10 cellular contexts compared by ENCODE assay signal in genomic region chr18:22165049-22165602, GRCh38. TPM values are rescaled to one million over a fixed set of nuclear protein-coding genes. Genes with fewer than 3 reads are reported as not detected.
A peak's percentile ranks its signal among the peaks of the same experiment; 100 is the strongest.
DNase-seq lines count a peak whose midpoint lies in the region; ATAC-seq, FAIRE-seq and TF ChIP-seq lines count a peak whose summit lies in the region.
"Had no signal": no experiment of that assay in that cellular context is flagged by ENCODE, and none has a peak within 500 bp of the region (broad histone marks: within the 10 kb centered on the region; RNA-seq: fewer than 3 reads in every experiment).

No MANE protein-coding gene starts in this region.

- H3K4me2 ChIP-seq in GM12878 (ENCODE audit: control insufficient read depth, insufficient read depth) = no peak overlapping the region

- no peak overlapping the region for H3K27ac ChIP-seq in HUES64 (ENCODE audit: low read depth, low read length)
- H3K27ac ChIP-seq in GM12878 (ENCODE audit: control insufficient read depth, insufficient read depth) = no peak overlapping the region

- H3K9me3 ChIP-seq in HUES64 (ENCODE audit: insufficient read depth, low read depth, low read length) = no peaks in the 10 kb centered on the region
- no peaks in the 10 kb centered on the region; the same call in 2 of the 3 replicates for H3K9me3 ChIP-seq in GM12878 (replicated peaks; ENCODE audit: control insufficient read depth, insufficient read depth, low read length)

- no peak overlapping the region for H2AFZ ChIP-seq in GM12878 (ENCODE audit: control insufficient read depth, low read depth, low read length)

- TF ChIP-seq POLR2A in GM12878 (IDR thresholded peaks at IDR 0.05; ENCODE audit: low read depth, low read length) = no peak

- no peaks in the 10 kb centered on the region for H3K36me3 ChIP-seq in HUES64 (ENCODE audit: insufficient read depth, low read length)
- H3K36me3 ChIP-seq in GM12878 (ENCODE audit: control insufficient read depth in 2 of 2, insufficient read depth in 2 of 2, low read length in 1 of 2) = no peaks in the 10 kb centered on the region

- POLR2A ChIA-PET in GM12878 (lab: Charles Lee) = no interaction called here

- BruUV-seq in GM12878 (replicated peaks; lab: Mats Ljungman, UMichigan) = no TSS peak

- in situ Hi-C loops in GM12878 (cut with MboI) = no loop called here

- H3K4me1 ChIP-seq in HUES64 (ENCODE audit: insufficient read depth, low read length) (peaks cover 5% of the 10 kb centered on the region; the same call in 1 of the 2 replicates), GM12878 (ENCODE audit: control insufficient read depth, insufficient read depth, low read length) (no peaks in the 10 kb centered on the region)

- DNase-seq in GM12878 (ENCODE audit: low read depth, low spot score) (no peak), left kidney (ENCODE audit: low read depth, low spot score) (peak; percentile 59), retina (peak; percentile 76), NCI-H1048 (lab: John Stamatoyannopoulos, UW) (no peak), COLO829 (ENCODE audit: low spot score) (no peak), SKM-1 treated with dmso at 0.1 percent for 144 hours (lab: John Stamatoyannopoulos, UW; ENCODE audit: unreplicated experiment) (no peak)
- DNase-seq: COR-L47, KG1 had no signal

- H3K79me2 ChIP-seq in GM12878 (ENCODE audit: control insufficient read depth, insufficient read depth, low read length) = no peaks in the 10 kb centered on the region

- under 1% methylated on average over 50 of the region's 50 CpGs for WGBS in HUES64
- WGBS in GM12878 (ENCODE audit: insufficient coverage, insufficient replicate concordance, low lambda C conversion rate, missing lambda C conversion rate) = 47% methylated on average over 50 of the region's 50 CpGs

- H3K27me3 ChIP-seq in HUES64 (ENCODE audit: insufficient read depth, low read length) = peaks cover 99% of the 10 kb centered on the region
- H3K27me3 ChIP-seq in GM12878 (replicated peaks in 1 of 2; ENCODE audit: control insufficient read depth in 2 of 2, insufficient read depth in 2 of 2, low read length in 1 of 2) = peaks cover 6 to 19% of the 10 kb centered on the region in 2 experiments; a peak in 3 of 4 replicates

- no peak for TF ChIP-seq CTCF in GM12878 (IDR thresholded peaks at IDR 0.05 in 2 of 3, conservative IDR thresholded peaks at IDR 0.05 in 1 of 3; ENCODE audit: control insufficient read depth in 2 of 3, extremely low read depth in 1 of 3, insufficient read depth in 1 of 3, low read depth in 3 of 3, low read length in 3 of 3)

- no peaks in the 10 kb centered on the region for H4K20me1 ChIP-seq in GM12878 (ENCODE audit: control insufficient read depth, insufficient read depth)

- no peak for TF ChIP-seq RAD21 in GM12878 (IDR thresholded peaks at IDR 0.05; ENCODE audit: insufficient read depth, low read depth, low read length)

- peak overlapping the region; percentile 48 for H3K4me3 ChIP-seq in HUES64 (ENCODE audit: low read length)
- no peak overlapping the region for H3K4me3 ChIP-seq in GM12878

- intact Hi-C loops in GM12878 (cut with micrococcal nuclease; ENCODE audit: unreplicated experiment) = no loop called here

- ATAC-seq in GM12878 = no peak
- ATAC-seq: activated CD4-positive, CD25-positive, alpha-beta regulatory T cell treated with anti-CD3 and anti-CD28 coated beads, Interleukin-2, amount 50 U/mL, for 24 hours had no signal

- RAD21 ChIA-PET in GM12878 (lab: Charles Lee; ENCODE audit: unreplicated experiment) = no interaction called here

- SMC1A ChIA-PET in GM12878 (lab: Charles Lee; ENCODE audit: uncharacterized antibody, unreplicated experiment) = no interaction called here

- TF ChIP-seq EP300 in GM12878 (IDR thresholded peaks at IDR 0.05; ENCODE audit: borderline replicate concordance in 1 of 2, control insufficient read depth in 1 of 2, low read depth in 2 of 2, low read length in 2 of 2) = no peak

- FAIRE-seq in GM12878 (lab: Jason Lieb, UNC) = no peak

- CTCF ChIA-PET in GM12878 (lab: Yijun Ruan, JAX) = interaction anchor here (0.5 kb wide), 1 partner anchor 91 kb away, joined by 5 read pairs; no protein-coding TSS in a partner anchor

- no peak overlapping the region for H3K9ac ChIP-seq in HUES64 (ENCODE audit: low read depth, low read length)
- H3K9ac ChIP-seq in GM12878 (ENCODE audit: control insufficient read depth, insufficient read depth, low read length) = no peak overlapping the region

TF ChIP-seq in GM12878, 131 proteins besides CTCF, POLR2A, EP300 and RAD21:
- TF ChIP-seq ZNF592 (IDR thresholded peaks at IDR 0.05) = no peak
- TF ChIP-seq SMAD1 (IDR thresholded peaks at IDR 0.05; ENCODE audit: low read depth, partially characterized antibody) = no peak
- peak; percentile 65 for TF ChIP-seq SUZ12 (IDR thresholded peaks at IDR 0.05; ENCODE audit: unreplicated experiment)
- TF ChIP-seq TCF3 (IDR thresholded peaks at IDR 0.05; ENCODE audit: borderline replicate concordance, insufficient read depth, low read depth, low read length) = no peak
- no peak for TF ChIP-seq ASH2L (IDR thresholded peaks at IDR 0.05; ENCODE audit: borderline replicate concordance, low read depth)

RNA-seq across cellular contexts. Expression of gene GATA6, which starts 4.3 kb away (rescaled TPM):
- 4.3 TPM for polyA plus RNA-seq in HUES64 (2013, experiment 1 of 2)
- polyA plus RNA-seq in HUES64 (2013, experiment 2 of 2) = 5.0 TPM
- total RNA-seq in GM12878 (2013; cell fraction: nucleolus; rRNA removed) = not detected in 2 replicates
- not detected in 2 replicates for total RNA-seq in GM12878 (2014; rRNA removed)
- total RNA-seq in GM12878 (2014; rRNA removed; fragmentation: Illumina TruSeq; extraction: Trizol) = not detected in 2 replicates
- total RNA-seq in GM12878 (2021) = 0.05 TPM in 2 replicates
- not detected for polyA plus RNA-seq in GM12878 (2011; ENCODE audit: low read depth)
- not detected in 2 replicates for polyA plus RNA-seq in GM12878 (2011; rRNA removed)
- not detected in 2 replicates for polyA plus RNA-seq in GM12878 (2011; cell fraction: cytosol; rRNA removed)
- not detected in 2 replicates for polyA plus RNA-seq in GM12878 (2011; cell fraction: nucleus; rRNA removed)
- 0.03 TPM in 1 of 2 replicates, not detected in the other for polyA plus RNA-seq in GM12878 (2012)
- not detected in 2 replicates for polyA plus RNA-seq in GM12878 (2014; fragmentation: Illumina TruSeq; extraction: Trizol)
- not detected for polyA plus RNA-seq in GM12878 (2014; fragmentation: Nextera tagmentation; extraction: Ambion mirVana)
- not detected in 2 replicates for polyA plus RNA-seq in GM12878 (2014; rRNA removed)
- polyA plus RNA-seq in GM12878 (2016; fragmentation: Nextera tagmentation; extraction: Ambion mirVana) = under 1 TPM in 1 of 2 experiments, not detected in 1; 0.04 TPM
- polyA minus RNA-seq in GM12878 (2011; rRNA and poly(A)+ RNA removed) = not detected in 2 replicates
- not detected in 2 replicates for polyA minus RNA-seq in GM12878 (2011; cell fraction: cytosol; rRNA and poly(A)+ RNA removed)
- not detected in 2 replicates for polyA minus RNA-seq in GM12878 (2011; cell fraction: nucleus; rRNA and poly(A)+ RNA removed)

Comparison
In these comparisons a context has a peak if more than half of its experiments do, and no peak if none do; other contexts are left out.
1. DNase-seq: peak in left kidney (single experiment) and retina (single experiment); none in GM12878 (single experiment), NCI-H1048 (single experiment), COLO829 (single experiment) and SKM-1 treated with dmso at 0.1 percent for 144 hours (single experiment).